Comparison of ENCODE assay signal across 16 cellular contexts in the genomic region with DNA sequence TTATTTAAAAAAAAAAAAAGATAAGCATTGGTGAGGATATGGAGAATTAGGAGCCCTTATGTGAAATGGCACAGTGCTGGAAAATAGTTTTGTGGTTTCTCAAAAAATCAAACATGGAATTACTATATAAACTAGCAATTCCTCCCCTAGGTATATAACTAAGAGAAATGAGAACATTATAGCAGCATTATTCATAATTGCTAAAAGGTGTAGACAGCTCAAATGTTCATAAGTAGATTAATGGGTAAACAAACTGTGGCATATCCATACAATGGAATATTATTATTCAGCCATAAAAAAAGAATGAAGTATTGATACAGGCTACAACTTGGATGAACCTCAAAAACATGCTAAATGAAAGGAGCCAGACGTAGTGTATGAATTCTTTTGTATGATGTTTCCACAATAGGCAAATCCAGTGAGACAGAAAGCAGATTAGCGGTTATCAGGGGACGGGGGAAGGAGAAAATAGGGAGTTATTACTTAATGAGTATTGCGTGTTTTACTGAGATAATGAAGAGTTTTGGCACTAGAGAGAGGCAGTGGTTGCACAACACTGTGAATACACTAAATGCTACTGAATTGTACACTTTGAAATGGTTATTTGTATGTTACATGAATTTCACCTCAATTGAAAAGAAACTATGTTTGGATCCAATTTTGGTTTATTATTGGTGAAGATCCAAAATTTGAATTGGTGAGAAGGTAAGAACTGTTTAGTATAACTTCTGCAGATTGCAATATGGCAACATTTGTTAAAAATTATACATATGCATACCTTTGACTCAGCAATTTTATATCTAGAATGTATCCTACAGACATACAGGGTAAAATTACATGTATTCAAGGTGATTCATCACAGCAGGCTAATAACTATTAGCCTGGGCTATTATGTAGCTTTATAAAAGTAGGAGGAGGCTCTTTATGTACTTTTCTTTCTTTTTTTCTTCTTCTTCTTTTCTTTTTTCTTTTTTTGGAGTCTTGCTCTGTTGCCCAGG.
DNase-seq lines count a peak whose midpoint lies in the region; ATAC-seq and TF ChIP-seq lines count a peak whose summit lies in the region.
"Had no signal": no experiment of that assay in that cellular context is flagged by ENCODE, and none has a peak within 500 bp of the region (broad histone marks: within the 10 kb centered on the region; RNA-seq: fewer than 3 reads in every experiment).

No MANE protein-coding gene starts in this region.

- peaks cover 54% of the 10 kb centered on the region for H3K36me3 Mint-ChIP-seq in HFFc6 (ENCODE audit: low read depth)
- peaks cover 39% of the 10 kb centered on the region for H3K36me3 Mint-ChIP-seq in endodermal cell (ENCODE audit: low read depth)

- intact Hi-C loops in A673 (cut with micrococcal nuclease; ENCODE audit: unreplicated experiment), result no loop called here
- intact Hi-C loops in left ventricle myocardium superior (cut with micrococcal nuclease), result no loop called here

- peaks cover 54% of the 10 kb centered on the region for H3K4me1 ChIP-seq in A673 (ENCODE audit: insufficient read depth, low read length, poor library complexity, severe bottlenecking)
- peaks cover 43% of the 10 kb centered on the region for H3K4me1 ChIP-seq in adipocyte (ENCODE audit: control insufficient read depth, insufficient read depth, low read length)
- no peaks in the 10 kb centered on the region for H3K4me1 ChIP-seq in endodermal cell (ENCODE audit: control insufficient read depth, insufficient read depth, low read length)

- H3K27me3 ChIP-seq in A673 (replicated peaks; ENCODE audit: insufficient read depth, low read depth, low read length, poor library complexity) (no peaks in the 10 kb centered on the region), adipocyte (replicated peaks; ENCODE audit: control insufficient read depth, insufficient read depth, low read length) (no peaks in the 10 kb centered on the region), endodermal cell (ENCODE audit: control insufficient read depth, insufficient read depth, low read length, poor library complexity, severe bottlenecking) (no peaks in the 10 kb centered on the region)

- ATAC-seq in left ventricle myocardium superior, result peak; percentile 55

- peak overlapping the region; percentile 45 for H3K27ac ChIP-seq in A673 (ENCODE audit: low read depth, low read length, poor library complexity, severe bottlenecking)
- no peak overlapping the region for H3K27ac ChIP-seq in endodermal cell (ENCODE audit: low read depth, low read length)

- CTCF ChIA-PET in A673 (lab: Charles Lee), result no interaction called here

- WGBS in endodermal cell (ENCODE audit: insufficient coverage in 1 of 2, insufficient read length in 1 of 2), 2 experiments, result 94 to 96% methylated on average over 4 of the region's 4 CpGs

- H3K9me3 Mint-ChIP-seq in HFFc6 (peaks cover 18% of the 10 kb centered on the region), endodermal cell (peaks cover 8% of the 10 kb centered on the region)
- H3K9me3 Mint-ChIP-seq: activated B cell treated with CpG ODN at 0.5 μM for 24 hours had no signal

- POLR2A ChIA-PET in A673 (lab: Charles Lee; ENCODE audit: low non-redundant PET), result no interaction called here

- H3K36me3 ChIP-seq in A673 (ENCODE audit: insufficient read depth, low read length, poor library complexity, severe bottlenecking) (peaks cover 6% of the 10 kb centered on the region), adipocyte (ENCODE audit: control insufficient read depth, insufficient read depth, low read length, severe bottlenecking) (peaks cover 43% of the 10 kb centered on the region), endodermal cell (ENCODE audit: control insufficient read depth, insufficient read depth, low read length) (peaks cover 90% of the 10 kb centered on the region)

- H3K27me3 Mint-ChIP-seq in HFFc6 (ENCODE audit: insufficient read depth) (peaks cover 3% of the 10 kb centered on the region), endodermal cell (ENCODE audit: insufficient read depth) (no peaks in the 10 kb centered on the region)
- H3K27me3 Mint-ChIP-seq: activated B cell treated with CpG ODN at 0.5 μM for 24 hours had no signal

- H3K4me3 Mint-ChIP-seq in HFFc6 (peak overlapping the region; percentile 32), endodermal cell (no peak overlapping the region)
- H3K4me3 Mint-ChIP-seq: activated B cell treated with CpG ODN at 0.5 μM for 24 hours had no signal

- H3K9ac ChIP-seq in adipocyte (ENCODE audit: low read length) (no peak overlapping the region), endodermal cell (ENCODE audit: extremely low read depth, low read length, poor library complexity, severe bottlenecking) (no peak overlapping the region)

- no peak for DNase-seq in A673 (ENCODE audit: low spot score)
- no peak for DNase-seq in HFFc6
- DNase-seq in adipocyte (ENCODE audit: low read depth), result peak; percentile 39
- DNase-seq in left ventricle myocardium superior, result no peak
- DNase-seq in OCI-M2 (lab: John Stamatoyannopoulos, UW; ENCODE audit: unreplicated experiment), result no peak
- no peak for DNase-seq in SHP77 treated with DMSO at 0.1 percent for 48 hours (lab: John Stamatoyannopoulos, UW)
- DNase-seq in endodermal cell, result no peak
- no peak for DNase-seq in NCI-H524 treated with DMSO at 0.1 percent for 48 hours (lab: John Stamatoyannopoulos, UW)
- DNase-seq: activated B cell treated with CpG ODN at 0.5 μM for 24 hours; activated CD8-positive, alpha-beta memory T cell treated with anti-CD3 and anti-CD28 coated beads, Interleukin-2, amount 50 U/mL, for 48 hours; activated naive CD4-positive, alpha-beta T cell treated with anti-CD3 and anti-CD28 coated beads, Interleukin-2, amount 50 U/mL, for 16 hours; central memory CD4-positive, alpha-beta T cell; DMS153; head of caudate nucleus; kidney glomerular epithelial cell; NK-92 treated with Interleukin-12 subunit alpha and Interleukin-12 subunit beta, amount 100 ng/mL, for 24 hours had no signal

- TF ChIP-seq CTCF in A673 (conservative IDR thresholded peaks at IDR 0.05; ENCODE audit: low read depth, low read length) (no peak), HFFc6 (IDR thresholded peaks at IDR 0.05) (no peak), endodermal cell (conservative IDR thresholded peaks at IDR 0.05) (no peak)

- H3K4me3 ChIP-seq in A673 (ENCODE audit: low read depth, low read length, poor library complexity, severe bottlenecking) (no peak overlapping the region), adipocyte (ENCODE audit: low read length) (no peak overlapping the region), endodermal cell (ENCODE audit: low read length) (no peak overlapping the region)

- peak overlapping the region; percentile 40 for H3K27ac Mint-ChIP-seq in HFFc6
- H3K27ac Mint-ChIP-seq in endodermal cell, result no peak overlapping the region
- H3K27ac Mint-ChIP-seq: activated B cell treated with CpG ODN at 0.5 μM for 24 hours had no signal

- no TSS peak for BruUV-seq in A673 (replicated peaks; lab: Mats Ljungman, UMichigan)

- H3K4me1 Mint-ChIP-seq in HFFc6 (ENCODE audit: low read depth) (peaks cover 74% of the 10 kb centered on the region), endodermal cell (peaks cover 7% of the 10 kb centered on the region)
- H3K4me1 Mint-ChIP-seq: activated B cell treated with CpG ODN at 0.5 μM for 24 hours had no signal

- peaks cover 8% of the 10 kb centered on the region for H3K9me3 ChIP-seq in A673 (ENCODE audit: low read depth, low read length, poor library complexity, severe bottlenecking)
- H3K9me3 ChIP-seq in adipocyte (ENCODE audit: control insufficient read depth, low read length), result peaks cover 10% of the 10 kb centered on the region
- H3K9me3 ChIP-seq in endodermal cell (ENCODE audit: control insufficient read depth, low read length), result peaks cover 7% of the 10 kb centered on the region
